ENCODE assay signal across 20 cellular contexts in genomic region chr3:42306499-42306898, GRCh38. TPM values are rescaled to one million over a fixed set of nuclear protein-coding genes. Genes with fewer than 3 reads are reported as not detected.
DNase-seq lines count a peak whose midpoint lies in the region; ATAC-seq and TF ChIP-seq lines count a peak whose summit lies in the region.
"Had no signal": no experiment of that assay in that cellular context is flagged by ENCODE, and none has a peak within 500 bp of the region (broad histone marks: within the 10 kb centered on the region; RNA-seq: fewer than 3 reads in every experiment).

No MANE protein-coding gene starts in this region.

- intact Hi-C loops in activated CD8-positive, alpha-beta T cell treated with anti-CD3 and anti-CD28 coated beads for 36 hours (cut with micrococcal nuclease): no loop called here

- ATAC-seq in activated CD8-positive, alpha-beta T cell treated with anti-CD3 and anti-CD28 coated beads for 36 hours: peak; percentile 89
- no peak for ATAC-seq in activated CD8-positive, alpha-beta T cell treated with anti-CD3 and anti-CD28 coated beads, Interleukin-2, amount 10 ng/mL, durations not matched to agents 7 days and 5 days
- ATAC-seq in GM18858 (IDR thresholded peaks at IDR 0.05; ENCODE audit: unreplicated experiment) (peak; percentile 50), HG03457 (IDR thresholded peaks at IDR 0.05; ENCODE audit: unreplicated experiment) (peak; percentile 78), HG03039 (IDR thresholded peaks at IDR 0.05; ENCODE audit: unreplicated experiment) (no peak)
- ATAC-seq in stimulated activated memory B cell treated with anti-CD40 and anti-IgM and Interleukin-4, amounts not matched to agents 10 μg/mL and 1 μg/mL and 100 μg/mL, for 72 hours: peak; percentile 75

- no peak for TF ChIP-seq CTCF in activated CD8-positive, alpha-beta T cell treated with anti-CD3 and anti-CD28 coated beads for 36 hours (IDR thresholded peaks at IDR 0.05)

- peaks cover 10% of the 10 kb centered on the region for H3K4me1 Mint-ChIP-seq in activated CD8-positive, alpha-beta T cell treated with anti-CD3 and anti-CD28 coated beads for 36 hours (ENCODE audit: low read depth)
- H3K4me1 Mint-ChIP-seq in activated CD8-positive, alpha-beta T cell treated with anti-CD3 and anti-CD28 coated beads, Interleukin-2, amount 10 ng/mL, durations not matched to agents 7 days and 5 days (ENCODE audit: low read depth): no peaks in the 10 kb centered on the region
- peaks cover 29% of the 10 kb centered on the region for H3K4me1 Mint-ChIP-seq in stimulated activated memory B cell treated with anti-CD40 and anti-IgM and Interleukin-4, amounts not matched to agents 10 μg/mL and 1 μg/mL and 100 μg/mL, for 72 hours

- POLR2A ChIA-PET in activated CD8-positive, alpha-beta T cell treated with anti-CD3 and anti-CD28 coated beads for 36 hours (lab: Charles Lee): no interaction called here
- POLR2A ChIA-PET in activated CD8-positive, alpha-beta T cell treated with anti-CD3 and anti-CD28 coated beads, Interleukin-2, amount 10 ng/mL, durations not matched to agents 7 days and 5 days (lab: Charles Lee): no interaction called here

- H3K27me3 Mint-ChIP-seq in activated CD8-positive, alpha-beta T cell treated with anti-CD3 and anti-CD28 coated beads for 36 hours: peaks cover 13% of the 10 kb centered on the region
- peaks cover 10% of the 10 kb centered on the region for H3K27me3 Mint-ChIP-seq in activated CD8-positive, alpha-beta T cell treated with anti-CD3 and anti-CD28 coated beads, Interleukin-2, amount 10 ng/mL, durations not matched to agents 7 days and 5 days (ENCODE audit: low read depth)
- no peaks in the 10 kb centered on the region for H3K27me3 Mint-ChIP-seq in stimulated activated memory B cell treated with anti-CD40 and anti-IgM and Interleukin-4, amounts not matched to agents 10 μg/mL and 1 μg/mL and 100 μg/mL, for 72 hours

- no peaks in the 10 kb centered on the region for H3K9me3 Mint-ChIP-seq in activated CD8-positive, alpha-beta T cell treated with anti-CD3 and anti-CD28 coated beads for 36 hours
- H3K9me3 Mint-ChIP-seq in activated CD8-positive, alpha-beta T cell treated with anti-CD3 and anti-CD28 coated beads, Interleukin-2, amount 10 ng/mL, durations not matched to agents 7 days and 5 days (ENCODE audit: insufficient read depth): no peaks in the 10 kb centered on the region
- peaks cover 3% of the 10 kb centered on the region for H3K9me3 Mint-ChIP-seq in stimulated activated memory B cell treated with anti-CD40 and anti-IgM and Interleukin-4, amounts not matched to agents 10 μg/mL and 1 μg/mL and 100 μg/mL, for 72 hours

- H3K36me3 Mint-ChIP-seq in activated CD8-positive, alpha-beta T cell treated with anti-CD3 and anti-CD28 coated beads for 36 hours (ENCODE audit: low read depth): no peaks in the 10 kb centered on the region
- no peaks in the 10 kb centered on the region for H3K36me3 Mint-ChIP-seq in activated CD8-positive, alpha-beta T cell treated with anti-CD3 and anti-CD28 coated beads, Interleukin-2, amount 10 ng/mL, durations not matched to agents 7 days and 5 days (ENCODE audit: low read depth)
- H3K36me3 Mint-ChIP-seq in stimulated activated memory B cell treated with anti-CD40 and anti-IgM and Interleukin-4, amounts not matched to agents 10 μg/mL and 1 μg/mL and 100 μg/mL, for 72 hours: no peaks in the 10 kb centered on the region
- H3K36me3 Mint-ChIP-seq: CD8-positive, alpha-beta memory T cell had no signal

- no peak overlapping the region for H3K27ac Mint-ChIP-seq in activated CD8-positive, alpha-beta T cell treated with anti-CD3 and anti-CD28 coated beads for 36 hours
- no peak overlapping the region for H3K27ac Mint-ChIP-seq in activated CD8-positive, alpha-beta T cell treated with anti-CD3 and anti-CD28 coated beads, Interleukin-2, amount 10 ng/mL, durations not matched to agents 7 days and 5 days
- H3K27ac Mint-ChIP-seq in stimulated activated memory B cell treated with anti-CD40 and anti-IgM and Interleukin-4, amounts not matched to agents 10 μg/mL and 1 μg/mL and 100 μg/mL, for 72 hours: no peak overlapping the region
- H3K27ac Mint-ChIP-seq: CD8-positive, alpha-beta memory T cell had no signal

- CTCF ChIA-PET in activated CD8-positive, alpha-beta T cell treated with anti-CD3 and anti-CD28 coated beads for 36 hours (lab: Charles Lee): interaction anchor here (0.8 kb wide), 1 partner anchor 137 kb away, joined by 3 read pairs; no protein-coding TSS in a partner anchor
- CTCF ChIA-PET in activated CD8-positive, alpha-beta T cell treated with anti-CD3 and anti-CD28 coated beads, Interleukin-2, amount 10 ng/mL, durations not matched to agents 7 days and 5 days (lab: Charles Lee): no interaction called here

- no peak overlapping the region for H3K4me3 Mint-ChIP-seq in activated CD8-positive, alpha-beta T cell treated with anti-CD3 and anti-CD28 coated beads for 36 hours
- H3K4me3 Mint-ChIP-seq in activated CD8-positive, alpha-beta T cell treated with anti-CD3 and anti-CD28 coated beads, Interleukin-2, amount 10 ng/mL, durations not matched to agents 7 days and 5 days: no peak overlapping the region
- no peak overlapping the region for H3K4me3 Mint-ChIP-seq in stimulated activated memory B cell treated with anti-CD40 and anti-IgM and Interleukin-4, amounts not matched to agents 10 μg/mL and 1 μg/mL and 100 μg/mL, for 72 hours
- H3K4me3 Mint-ChIP-seq: CD8-positive, alpha-beta memory T cell had no signal

- peak; percentile 30 for DNase-seq in activated CD8-positive, alpha-beta T cell treated with anti-CD3 and anti-CD28 coated beads for 36 hours
- no peak for DNase-seq in activated CD8-positive, alpha-beta T cell treated with anti-CD3 and anti-CD28 coated beads, Interleukin-2, amount 10 ng/mL, durations not matched to agents 7 days and 5 days
- no peak for DNase-seq in NCI-H2196 treated with DMSO at 0.1 percent for 48 hours (lab: John Stamatoyannopoulos, UW; ENCODE audit: unreplicated experiment)
- DNase-seq in COLO668 (lab: John Stamatoyannopoulos, UW; ENCODE audit: unreplicated experiment): no peak
- DNase-seq: CD8-positive, alpha-beta memory T cell; H7; KBM-7; MM.1S; NCI-H1092 treated with DMSO at 0.1 percent for 48 hours; NCI-H1436 treated with DMSO at 0.1 percent for 48 hours; NCI-H1930; NCI-H226; NCI-H510A treated with DMSO at 0.1 percent for 48 hours; NCI-H774; Peyer's patch had no signal

RNA-seq across cellular contexts. Expression of gene CCK, which starts 40.5 kb away (rescaled TPM):
- total RNA-seq in activated CD8-positive, alpha-beta T cell treated with anti-CD3 and anti-CD28 coated beads for 36 hours: not detected
- not detected for total RNA-seq in activated CD8-positive, alpha-beta T cell treated with anti-CD3 and anti-CD28 coated beads, Interleukin-2, amount 10 ng/mL, durations not matched to agents 7 days and 5 days
- total RNA-seq: CD8-positive, alpha-beta memory T cell; OCI-LY7 had no signal

Comparison
In these comparisons a context has a peak if more than half of its experiments do, and no peak if none do; other contexts are left out.
1. ATAC-seq: peak in activated CD8-positive, alpha-beta T cell treated with anti-CD3 and anti-CD28 coated beads for 36 hours (single experiment), GM18858 (single experiment), HG03457 (single experiment) and stimulated activated memory B cell treated with anti-CD40 and anti-IgM and Interleukin-4, amounts not matched to agents 10 μg/mL and 1 μg/mL and 100 μg/mL, for 72 hours (single experiment); none in activated CD8-positive, alpha-beta T cell treated with anti-CD3 and anti-CD28 coated beads, Interleukin-2, amount 10 ng/mL, durations not matched to agents 7 days and 5 days (single experiment) and HG03039 (single experiment).